ENCODE assay signal across 8 cellular contexts in genomic region chr15:59688383-59688887, GRCh38. TPM values are rescaled to one million over a fixed set of nuclear protein-coding genes. Genes with fewer than 3 reads are reported as not detected.
DNase-seq lines count a peak whose midpoint lies in the region; ATAC-seq and TF ChIP-seq lines count a peak whose summit lies in the region.

No MANE protein-coding gene starts in this region.

- ATAC-seq in WTC11 = no peak
- ATAC-seq in HG03565 (IDR thresholded peaks at IDR 0.05; ENCODE audit: unreplicated experiment) = no peak

- 0% methylated on average over 15 of the region's 19 CpGs for WGBS in esophagus squamous epithelium, 2 donors

- H3K27ac Mint-ChIP-seq in WTC11 = peak overlapping the region; percentile 96
- peak overlapping the region; percentile 99 for H3K27ac Mint-ChIP-seq in neural crest cell (ENCODE audit: unreplicated experiment)

- in situ Hi-C loops in GM13977 (cut with MboI; ENCODE audit: low pct_unique_long_range_greater_than_20kb, low sequenced_read_pairs, unreplicated experiment) = no loop called here

- H3K36me3 ChIP-seq in Karpas-422 (ENCODE audit: insufficient read depth, low read length) (peaks cover 14% of the 10 kb centered on the region; the same call in 1 of the 2 replicates), esophagus squamous epithelium (peaks cover 0 to 18% (median 0%) of the 10 kb centered on the region in 3 donors)

- H3K9me3 Mint-ChIP-seq in WTC11 (no peaks in the 10 kb centered on the region), neural crest cell (no peaks in the 10 kb centered on the region)

- peaks cover 34% of the 10 kb centered on the region for H3K4me1 ChIP-seq in Karpas-422 (ENCODE audit: low read length)
- peaks cover 12 to 57% (median 36%) of the 10 kb centered on the region in 3 donors for H3K4me1 ChIP-seq in esophagus squamous epithelium

- H3K4me1 Mint-ChIP-seq in WTC11 (peaks cover 11% of the 10 kb centered on the region), neural crest cell (peaks cover 35% of the 10 kb centered on the region)

- H3K9me2 ChIP-seq in Karpas-422 (replicated peaks; ENCODE audit: insufficient read depth, low read length) = no peaks in the 10 kb centered on the region

- intact Hi-C loops in esophagus squamous epithelium (cut with DNase I) = no loop called here

- peak overlapping the region; percentile 82 for H3K4me2 ChIP-seq in Karpas-422 (ENCODE audit: low read depth, low read length, poor library complexity, severe bottlenecking)

- H3K36me3 Mint-ChIP-seq in WTC11 (peaks cover 13% of the 10 kb centered on the region), neural crest cell (ENCODE audit: low read depth) (no peaks in the 10 kb centered on the region)

- TF ChIP-seq CTCF in AG10803 (conservative IDR thresholded peaks at IDR 0.05; ENCODE audit: low read length) (no peak), GM13977 (IDR thresholded peaks at IDR 0.05; ENCODE audit: extremely low read depth, insufficient read depth, missing control alignments) (no peak), WTC11 (IDR thresholded peaks at IDR 0.05) (no peak), esophagus squamous epithelium (IDR thresholded peaks at IDR 0.05) (no peak), neural crest cell (conservative IDR thresholded peaks at IDR 0.05) (no peak)

- H3K27me3 ChIP-seq in Karpas-422 (ENCODE audit: low read length) (no peaks in the 10 kb centered on the region), esophagus squamous epithelium (no peaks in the 10 kb centered on the region)

- H3K79me2 ChIP-seq in Karpas-422 (ENCODE audit: low read length) = peaks cover 57% of the 10 kb centered on the region

- peak in 2 of 4 donors; percentile 17 to 31 for TF ChIP-seq POLR2A in esophagus squamous epithelium (IDR thresholded peaks at IDR 0.05)

- H3K27ac ChIP-seq in Karpas-422 (ENCODE audit: low read length) (peak overlapping the region; percentile 74), esophagus squamous epithelium (peak overlapping the region; percentile 99 to 100 (median 100))

- CTCF ChIA-PET in WTC11 (lab: Charles Lee) = interaction anchor here (1.6 to 1.7 kb wide), 2 partner anchors 156 to 267 kb away, joined by 3 to 5 read pairs; no protein-coding TSS in a partner anchor

- peak overlapping the region; percentile 98 for H3K9ac ChIP-seq in Karpas-422 (ENCODE audit: low read length)

- H4K20me1 ChIP-seq in Karpas-422 (ENCODE audit: insufficient read depth, low read depth, low read length) = peaks cover 30% of the 10 kb centered on the region

- no peaks in the 10 kb centered on the region for H3K9me3 ChIP-seq in Karpas-422 (ENCODE audit: low read length)
- H3K9me3 ChIP-seq in esophagus squamous epithelium = no peaks in the 10 kb centered on the region

- DNase-seq in AG10803 (ENCODE audit: low read depth) = peak; percentile 79
- DNase-seq in GM13977 (ENCODE audit: low spot score) = peak; percentile 14
- DNase-seq in Karpas-422 = peak; percentile 72
- no peak for DNase-seq in WTC11 (ENCODE audit: low spot score)
- no peak for DNase-seq in esophagus squamous epithelium (lab: John Stamatoyannopoulos, UW)
- DNase-seq in neural crest cell (ENCODE audit: low read depth, low spot score) = no peak
- no peak for DNase-seq in retina

- peak overlapping the region; percentile 0; the same call in 1 of the 2 replicates for H2AFZ ChIP-seq in Karpas-422 (ENCODE audit: low read length)

- POLR2A ChIA-PET in WTC11 (lab: Charles Lee) = interaction anchor here (1.0 to 1.8 kb wide), 2 partner anchors 18 to 31 kb away, joined by 3 to 9 read pairs; partner anchors contain the start of gene GTF2A2

- H3K4me3 Mint-ChIP-seq in WTC11 (peak overlapping the region; percentile 96), neural crest cell (peak overlapping the region; percentile 99)

- H3K27me3 Mint-ChIP-seq in WTC11 (ENCODE audit: low read depth) = peaks cover 39% of the 10 kb centered on the region
- no peaks in the 10 kb centered on the region for H3K27me3 Mint-ChIP-seq in neural crest cell (ENCODE audit: low read depth)

- H3K4me3 ChIP-seq in AG10803 (ENCODE audit: low read length) (peak overlapping the region; percentile 85), Karpas-422 (ENCODE audit: low read length) (peak overlapping the region; percentile 82), esophagus squamous epithelium (peak overlapping the region; percentile 85 to 100 (median 96))

TF ChIP-seq in WTC11, 78 proteins besides CTCF, POLR2A, EP300 and RAD21 (continues in another document):
- no peak for TF ChIP-seq FOXJ3 (CRISPR knock-in tag; IDR thresholded peaks at IDR 0.05; ENCODE audit: borderline replicate concordance)
- no peak for TF ChIP-seq USF1 (CRISPR knock-in tag; IDR thresholded peaks at IDR 0.05)
- no peak for TF ChIP-seq STAT6 (CRISPR knock-in tag; conservative IDR thresholded peaks at IDR 0.05; ENCODE audit: low read depth)
- TF ChIP-seq FOXK1 (CRISPR knock-in tag; IDR thresholded peaks at IDR 0.05) = no peak
- TF ChIP-seq EMX1 (CRISPR knock-in tag; IDR thresholded peaks at IDR 0.05) = no peak
- no peak for TF ChIP-seq NFATC4 (CRISPR knock-in tag; IDR thresholded peaks at IDR 0.05)
- TF ChIP-seq, protein P1, sequence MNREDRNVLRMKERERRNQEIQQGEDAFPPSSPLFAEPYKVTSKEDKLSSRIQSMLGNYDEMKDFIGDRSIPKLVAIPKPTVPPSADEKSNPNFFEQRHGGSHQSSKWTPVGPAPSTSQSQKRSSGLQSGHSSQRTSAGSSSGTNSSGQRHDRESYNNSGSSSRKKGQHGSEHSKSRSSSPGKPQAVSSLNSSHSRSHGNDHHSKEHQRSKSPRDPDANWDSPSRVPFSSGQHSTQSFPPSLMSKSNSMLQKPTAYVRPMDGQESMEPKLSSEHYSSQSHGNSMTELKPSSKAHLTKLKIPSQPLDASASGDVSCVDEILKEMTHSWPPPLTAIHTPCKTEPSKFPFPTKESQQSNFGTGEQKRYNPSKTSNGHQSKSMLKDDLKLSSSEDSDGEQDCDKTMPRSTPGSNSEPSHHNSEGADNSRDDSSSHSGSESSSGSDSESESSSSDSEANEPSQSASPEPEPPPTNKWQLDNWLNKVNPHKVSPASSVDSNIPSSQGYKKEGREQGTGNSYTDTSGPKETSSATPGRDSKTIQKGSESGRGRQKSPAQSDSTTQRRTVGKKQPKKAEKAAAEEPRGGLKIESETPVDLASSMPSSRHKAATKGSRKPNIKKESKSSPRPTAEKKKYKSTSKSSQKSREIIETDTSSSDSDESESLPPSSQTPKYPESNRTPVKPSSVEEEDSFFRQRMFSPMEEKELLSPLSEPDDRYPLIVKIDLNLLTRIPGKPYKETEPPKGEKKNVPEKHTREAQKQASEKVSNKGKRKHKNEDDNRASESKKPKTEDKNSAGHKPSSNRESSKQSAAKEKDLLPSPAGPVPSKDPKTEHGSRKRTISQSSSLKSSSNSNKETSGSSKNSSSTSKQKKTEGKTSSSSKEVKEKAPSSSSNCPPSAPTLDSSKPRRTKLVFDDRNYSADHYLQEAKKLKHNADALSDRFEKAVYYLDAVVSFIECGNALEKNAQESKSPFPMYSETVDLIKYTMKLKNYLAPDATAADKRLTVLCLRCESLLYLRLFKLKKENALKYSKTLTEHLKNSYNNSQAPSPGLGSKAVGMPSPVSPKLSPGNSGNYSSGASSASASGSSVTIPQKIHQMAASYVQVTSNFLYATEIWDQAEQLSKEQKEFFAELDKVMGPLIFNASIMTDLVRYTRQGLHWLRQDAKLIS (CRISPR knock-in tag; IDR thresholded peaks at IDR 0.05; ENCODE audit: borderline replicate concordance) = no peak

RNA-seq across cellular contexts. Expression of gene BNIP2, which starts 0.7 kb away (rescaled TPM):
- 83.0 and 93.4 TPM in 2 replicates for total RNA-seq in Karpas-422 (2014; rRNA removed; shearing (Covaris generic); ENCODE audit: low replicate concordance)
- total RNA-seq in WTC11 (2021) (33.0 to 40.3 TPM (median 35.3 TPM) in 3 replicates), esophagus squamous epithelium (100 to 1,000 TPM in 1 of 4 donors, 10 to 100 TPM in 3; 57.5 to 115 (median 74.6) TPM), neural crest cell (37.5 and 40.5 TPM in 2 replicates)

RNA-seq across cellular contexts. Expression of gene GTF2A2, which starts 31.1 kb away (rescaled TPM):
- total RNA-seq in Karpas-422 (2014; rRNA removed; shearing (Covaris generic); ENCODE audit: low replicate concordance) = 71.4 and 140 TPM in 2 replicates
- total RNA-seq in WTC11 (2021) (120 to 130 TPM (median 129 TPM) in 3 replicates), esophagus squamous epithelium (10 to 100 TPM; 18.7 to 35.7 (median 28.2) TPM), neural crest cell (125 and 143 TPM in 2 replicates)

Comparison
In these comparisons a context has a peak if more than half of its experiments do, and no peak if none do; other contexts are left out.
1. DNase-seq: peak in AG10803 (single experiment), GM13977 (single experiment) and Karpas-422 (single experiment); none in WTC11 (single experiment), esophagus squamous epithelium (single experiment), neural crest cell (single experiment) and retina (single experiment).
2. Peak in every context shown above with its lines, with median percentiles within 50 percentile points of each other: H3K4me3 ChIP-seq.